Comparison of ENCODE assay signal across 14 cellular contexts in the genomic region with DNA sequence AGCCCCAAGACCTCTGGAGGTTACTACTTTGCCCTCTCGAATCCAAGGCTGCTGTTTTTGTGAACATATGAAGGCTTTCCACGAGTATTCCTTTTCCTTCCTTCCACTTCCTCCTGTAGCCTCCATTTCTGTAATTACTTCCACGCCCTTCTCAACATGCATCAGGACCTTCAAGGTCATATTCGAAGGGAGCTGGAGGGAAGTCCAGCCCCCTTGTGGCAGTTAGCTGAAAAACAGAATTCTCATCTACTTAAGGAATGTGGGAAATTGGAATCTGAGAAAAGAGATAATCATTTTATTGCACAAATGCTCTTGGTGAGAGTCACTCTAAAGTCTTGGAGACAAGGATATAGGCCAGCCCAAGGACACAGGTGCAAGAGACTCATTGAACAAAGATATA.
DNase-seq lines count a peak whose midpoint lies in the region; ATAC-seq and TF ChIP-seq lines count a peak whose summit lies in the region.
"Had no signal": no experiment of that assay in that cellular context is flagged by ENCODE, and none has a peak within 500 bp of the region (broad histone marks: within the 10 kb centered on the region; RNA-seq: fewer than 3 reads in every experiment).

No MANE protein-coding gene starts in this region.

- intact Hi-C loops in spleen (cut with DNase I; ENCODE audit: low total_unique reads), result no loop called here

- H3K4me1 ChIP-seq in NT2/D1 (ENCODE audit: insufficient read depth, insufficient read length) (no peaks in the 10 kb centered on the region), spleen (no peaks in the 10 kb centered on the region)
- H3K4me1 ChIP-seq: vagina had no signal

- H3K9me3 ChIP-seq in NT2/D1 (ENCODE audit: insufficient read depth, low read length) (no peaks in the 10 kb centered on the region), spleen (peaks cover 0 to 37% (median 4%) of the 10 kb centered on the region in 8 donors)
- H3K9me3 ChIP-seq: vagina had no signal

- no peak for TF ChIP-seq POLR2A in spleen (IDR thresholded peaks at IDR 0.05)

- no peak for ATAC-seq in HG02623 (IDR thresholded peaks at IDR 0.05; ENCODE audit: unreplicated experiment)

- H3K36me3 ChIP-seq in GM06990 (ENCODE audit: control insufficient read depth, insufficient read depth, low read length) (no peaks in the 10 kb centered on the region), NT2/D1 (ENCODE audit: insufficient read depth, insufficient read length, low read length) (no peaks in the 10 kb centered on the region), spleen (no peaks in the 10 kb centered on the region)
- H3K36me3 ChIP-seq: vagina had no signal

- peak; percentile 48 for TF ChIP-seq CTCF in 22Rv1 (IDR thresholded peaks at IDR 0.05)
- TF ChIP-seq CTCF in GM06990 (IDR thresholded peaks at IDR 0.05; ENCODE audit: insufficient read depth, low read length, poor library complexity, severe bottlenecking), result peak; percentile 36
- TF ChIP-seq CTCF in fibroblast of pulmonary artery (IDR thresholded peaks at IDR 0.05; ENCODE audit: low read length, missing control alignments), result no peak
- no peak for TF ChIP-seq CTCF in spleen (IDR thresholded peaks at IDR 0.05 in 8 of 11, conservative IDR thresholded peaks at IDR 0.05 in 3 of 11)

- no peak overlapping the region for H3K4me3 ChIP-seq in GM06990 (replicated peaks; ENCODE audit: low read depth, low read length)
- H3K4me3 ChIP-seq in NT2/D1 (ENCODE audit: insufficient read length, low read depth), result no peak overlapping the region
- no peak overlapping the region for H3K4me3 ChIP-seq in fibroblast of pulmonary artery (replicated peaks; ENCODE audit: low read depth, low read length)
- H3K4me3 ChIP-seq in spleen, result no peak overlapping the region
- H3K4me3 ChIP-seq: vagina had no signal

- 53 to 67% (median 56%) methylated on average over 4 of the region's 4 CpGs for WGBS in spleen, 5 donors

- H3K27ac ChIP-seq in 22Rv1 (no peak overlapping the region), spleen (no peak overlapping the region)
- H3K27ac ChIP-seq: vagina had no signal

- no peaks in the 10 kb centered on the region for H3K27me3 ChIP-seq in GM06990 (replicated peaks; ENCODE audit: control insufficient read depth, insufficient read depth, low read length)
- no peaks in the 10 kb centered on the region for H3K27me3 ChIP-seq in NT2/D1 (ENCODE audit: insufficient read depth, insufficient read length)
- H3K27me3 ChIP-seq in spleen (replicated peaks in 1 of 7), result no peaks in the 10 kb centered on the region
- H3K27me3 ChIP-seq: vagina had no signal

- DNase-seq in GM06990 (ENCODE audit: extremely low read depth, insufficient read length) (no peak), NT2/D1 (ENCODE audit: low read depth, low spot score) (peak; percentile 8), fibroblast of pulmonary artery (ENCODE audit: low read depth) (peak; percentile 0), COLO668 (lab: John Stamatoyannopoulos, UW; ENCODE audit: unreplicated experiment) (no peak), spleen (no peak)
- no peak for DNase-seq in stimulated activated CD8-positive, alpha-beta memory T cell treated with anti-CD3 and anti-CD28 coated beads, Interleukin-4, amount 100 ng/mL, for 48 hours
- DNase-seq: activated CD4-positive, alpha-beta memory T cell treated with anti-CD3 and anti-CD28 coated beads for 36 hours; effector CD8-positive, alpha-beta T cell; naive B cell; NCI-H1048; NCI-H2227 treated with DMSO at 0.1 percent for 48 hours had no signal

- H3K9ac ChIP-seq in NT2/D1 (ENCODE audit: insufficient read length, low read depth), result no peak overlapping the region

Comparison
In these comparisons a context has a peak if more than half of its experiments do, and no peak if none do; other contexts are left out.
1. CTCF ChIP-seq: peak in 22Rv1 (single experiment) and GM06990 (single experiment); none in fibroblast of pulmonary artery (single experiment) and spleen (0 of 11).
2. DNase-seq: peak in NT2/D1 (single experiment) and fibroblast of pulmonary artery (single experiment); none in GM06990 (single experiment), COLO668 (single experiment), stimulated activated CD8-positive, alpha-beta memory T cell treated with anti-CD3 and anti-CD28 coated beads, Interleukin-4, amount 100 ng/mL, for 48 hours (single experiment) and spleen (single experiment).